ENCODE assay signal across 10 cellular contexts in the genomic region with DNA sequence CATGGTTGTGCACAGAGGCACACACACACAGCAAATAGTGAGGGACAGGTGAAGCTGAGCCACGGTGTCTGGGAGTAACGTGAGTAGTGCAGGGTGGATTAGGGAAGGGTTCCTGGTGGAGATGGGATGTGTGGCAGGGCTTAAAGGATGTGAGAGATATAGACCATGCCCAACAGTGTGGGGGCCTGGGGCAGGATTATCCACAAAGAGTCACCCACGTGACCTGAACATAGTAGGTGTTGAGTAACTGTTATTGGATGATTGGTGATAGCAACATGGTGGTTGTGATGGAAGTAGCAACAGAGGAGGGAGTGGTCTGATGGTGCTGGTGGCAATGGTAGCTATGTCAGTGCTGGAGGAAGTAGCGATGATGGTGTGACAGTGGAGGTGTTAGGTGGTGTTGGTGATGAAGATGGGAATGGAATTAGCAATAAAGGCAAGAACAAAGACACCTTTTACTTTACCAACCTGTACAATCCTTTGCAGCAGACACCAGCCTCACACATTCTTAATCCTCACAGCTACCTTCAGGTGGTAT.
"Had no signal": no experiment of that assay in that cellular context is flagged by ENCODE, and none has a peak within 500 bp of the region (broad histone marks: within the 10 kb centered on the region; RNA-seq: fewer than 3 reads in every experiment).

No MANE protein-coding gene starts in this region.

- H3K27ac ChIP-seq: testis had no signal

- FAIRE-seq: frontal cortex, keratinocyte had no signal

- H3K27me3 Mint-ChIP-seq: stimulated activated naive CD8-positive, alpha-beta T cell treated with anti-CD3 and anti-CD28 coated beads, Interleukin-15, amount 100 ng/mL, for 72 hours had no signal

- H3K9me3 Mint-ChIP-seq: stimulated activated naive CD8-positive, alpha-beta T cell treated with anti-CD3 and anti-CD28 coated beads, Interleukin-15, amount 100 ng/mL, for 72 hours had no signal

- H3K9me3 ChIP-seq: ascending aorta, testis had no signal

- H3K36me3 ChIP-seq: ascending aorta had no signal

- H3K4me3 Mint-ChIP-seq: stimulated activated naive CD8-positive, alpha-beta T cell treated with anti-CD3 and anti-CD28 coated beads, Interleukin-15, amount 100 ng/mL, for 72 hours had no signal

- DNase-seq: activated CD4-positive, alpha-beta T cell treated with anti-CD3 and anti-CD28 coated beads, Interleukin-2, amount 50 U/mL, for 48 hours; effector memory CD4-positive, alpha-beta T cell; midbrain; stimulated activated CD4-positive, alpha-beta T cell treated with anti-CD3 and anti-CD28 coated beads, Interleukin-4, amount 100 ng/mL, for 1 hour; stimulated activated naive CD8-positive, alpha-beta T cell treated with anti-CD3 and anti-CD28 coated beads, Interleukin-15, amount 100 ng/mL, for 72 hours; testis had no signal

- H3K4me3 ChIP-seq: ascending aorta, testis had no signal

- ATAC-seq: activated CD4-positive, CD25-positive, alpha-beta regulatory T cell treated with anti-CD3 and anti-CD28 coated beads, Interleukin-2, amount 50 U/mL, for 24 hours; stimulated activated naive CD8-positive, alpha-beta T cell treated with anti-CD3 and anti-CD28 coated beads, Interleukin-15, amount 100 ng/mL, for 72 hours had no signal

- H3K27me3 ChIP-seq: ascending aorta, testis had no signal
